ENCODE assay signal across 12 cellular contexts in genomic region chr1:25548601-25549000, GRCh38. TPM values are rescaled to one million over a fixed set of nuclear protein-coding genes. Genes with fewer than 3 reads are reported as not detected.
A peak's percentile ranks its signal among the peaks of the same experiment; 100 is the strongest.
DNase-seq lines count a peak whose midpoint lies in the region; TF ChIP-seq lines count a peak whose summit lies in the region.
"Had no signal": no experiment of that assay in that cellular context is flagged by ENCODE, and none has a peak within 500 bp of the region (broad histone marks: within the 10 kb centered on the region; RNA-seq: fewer than 3 reads in every experiment).

No MANE protein-coding gene starts in this region.

- no peak for TF ChIP-seq POLR2A in thyroid gland (IDR thresholded peaks at IDR 0.05)

- H3F3A ChIP-seq in PC-9 (ENCODE audit: insufficient read depth, low read depth) = no peaks in the 10 kb centered on the region

- H3K79me2 ChIP-seq in PC-9 (ENCODE audit: low read depth) = peaks cover 63% of the 10 kb centered on the region

- intact Hi-C loops in PC-9 (cut with micrococcal nuclease; ENCODE audit: unreplicated experiment) (loop anchor here (2.0 kb wide), 1 partner anchor 20 kb away; no protein-coding TSS in a partner anchor), thyroid gland (cut with DNase I) (loop anchor here (10.0 kb wide), 1 partner anchor 246 kb away; no protein-coding TSS in a partner anchor)

- DNase-seq in cardiac muscle cell (ENCODE audit: low read depth in 1 of 2, low spot score in 1 of 2) (no peak), right atrium auricular region (ENCODE audit: low spot score) (no peak), PC-9 (no peak), coronary artery (ENCODE audit: low spot score) (no peak), thyroid gland (no peak), NCI-H345 treated with DMSO at 0.1 percent for 48 hours (lab: John Stamatoyannopoulos, UW; ENCODE audit: unreplicated experiment) (no peak), T1000 (lab: John Stamatoyannopoulos, UW) (no peak)
- no peak for DNase-seq in central memory CD4-positive, alpha-beta T cell
- DNase-seq: islet precursor cell, trophoblast cell, WERI-Rb-1 had no signal

- no peak for TF ChIP-seq CTCF in cardiac muscle cell (IDR thresholded peaks at IDR 0.05; ENCODE audit: low read depth, low read length)
- no peak for TF ChIP-seq CTCF in right atrium auricular region (IDR thresholded peaks at IDR 0.05)
- no peak for TF ChIP-seq CTCF in PC-9 (conservative IDR thresholded peaks at IDR 0.05)
- no peak for TF ChIP-seq CTCF in coronary artery (IDR thresholded peaks at IDR 0.05)
- TF ChIP-seq CTCF in thyroid gland (IDR thresholded peaks at IDR 0.05) = no peak

- H2AFZ ChIP-seq in PC-9 = no peak overlapping the region

- H3K4me3 ChIP-seq in cardiac muscle cell (no peak overlapping the region), right atrium auricular region (no peak overlapping the region), PC-9 (no peak overlapping the region), coronary artery (no peak overlapping the region), thyroid gland (replicated peaks in 1 of 3) (no peak overlapping the region)
- H3K4me3 ChIP-seq: prostate gland had no signal

- H3K9me3 ChIP-seq in cardiac muscle cell (ENCODE audit: low read depth) (no peaks in the 10 kb centered on the region), right atrium auricular region (no peaks in the 10 kb centered on the region), PC-9 (ENCODE audit: insufficient read depth, low read depth) (no peaks in the 10 kb centered on the region), thyroid gland (no peaks in the 10 kb centered on the region)
- H3K9me3 ChIP-seq: prostate gland had no signal

- H3K9me2 ChIP-seq in PC-9 (ENCODE audit: insufficient read depth) = no peaks in the 10 kb centered on the region

- H3K27ac ChIP-seq in cardiac muscle cell (peak overlapping the region; percentile 68), right atrium auricular region (peak overlapping the region in 1 of 2 donors; percentile 2), PC-9 (peak overlapping the region; percentile 59; the same call in 1 of the 2 replicates), coronary artery (peak overlapping the region; percentile 76 to 77), thyroid gland (peak overlapping the region; percentile 34 to 61 (median 53))
- H3K27ac ChIP-seq: prostate gland, WERI-Rb-1 had no signal

- H3K36me3 ChIP-seq in cardiac muscle cell (no peaks in the 10 kb centered on the region), right atrium auricular region (no peaks in the 10 kb centered on the region), PC-9 (ENCODE audit: low read depth) (no peaks in the 10 kb centered on the region), thyroid gland (no peaks in the 10 kb centered on the region)
- H3K36me3 ChIP-seq: prostate gland, WERI-Rb-1 had no signal

- H3K4me1 ChIP-seq in cardiac muscle cell (ENCODE audit: low read depth) = peaks cover 14% of the 10 kb centered on the region
- peaks cover 0 to 63% of the 10 kb centered on the region in 2 donors for H3K4me1 ChIP-seq in right atrium auricular region
- peaks cover 40% of the 10 kb centered on the region for H3K4me1 ChIP-seq in PC-9 (replicated peaks; ENCODE audit: insufficient read depth)
- H3K4me1 ChIP-seq in thyroid gland = peaks cover 50 to 68% of the 10 kb centered on the region in 2 donors
- H3K4me1 ChIP-seq: prostate gland had no signal

- POLR2A ChIA-PET in PC-9 (lab: Charles Lee; ENCODE audit: unreplicated experiment) = interaction anchor here (0.6 kb wide), 1 partner anchor 21 kb away, joined by 5 read pairs; no protein-coding TSS in a partner anchor

- CTCF ChIA-PET in PC-9 (lab: Charles Lee) = interaction anchor here (0.6 kb wide), 1 partner anchor 70 kb away, joined by 3 read pairs; no protein-coding TSS in a partner anchor

- peak overlapping the region; percentile 36 for H3K4me2 ChIP-seq in PC-9

- WGBS in thyroid gland, 2 donors = 83 to 91% methylated on average over 4 of the region's 4 CpGs

- no peaks in the 10 kb centered on the region for H4K20me1 ChIP-seq in PC-9 (ENCODE audit: insufficient read depth)

- no TSS peak for BruUV-seq in PC-9 (replicated peaks; lab: Mats Ljungman, UMichigan)

- H3K27me3 ChIP-seq in cardiac muscle cell (no peaks in the 10 kb centered on the region), right atrium auricular region (no peaks in the 10 kb centered on the region), PC-9 (ENCODE audit: insufficient read depth, low read depth) (no peaks in the 10 kb centered on the region), thyroid gland (no peaks in the 10 kb centered on the region)

RNA-seq across cellular contexts. Expression of gene LDLRAP1, which starts 5.2 kb away (rescaled TPM):
- total RNA-seq in cardiac muscle cell (15.8 and 16.4 TPM in 2 replicates), right atrium auricular region (10 to 100 TPM in 1 of 2 donors, 1 to 10 TPM in 1; 8.9 to 10.1 TPM), PC-9 (2021) (24.7 and 29.2 TPM in 2 replicates), thyroid gland (10 to 100 TPM; 25.1 to 40.9 (median 34.4) TPM)
- polyA plus RNA-seq in cardiac muscle cell = 12.2 and 21.8 TPM in 2 replicates
